In the genomic region with DNA sequence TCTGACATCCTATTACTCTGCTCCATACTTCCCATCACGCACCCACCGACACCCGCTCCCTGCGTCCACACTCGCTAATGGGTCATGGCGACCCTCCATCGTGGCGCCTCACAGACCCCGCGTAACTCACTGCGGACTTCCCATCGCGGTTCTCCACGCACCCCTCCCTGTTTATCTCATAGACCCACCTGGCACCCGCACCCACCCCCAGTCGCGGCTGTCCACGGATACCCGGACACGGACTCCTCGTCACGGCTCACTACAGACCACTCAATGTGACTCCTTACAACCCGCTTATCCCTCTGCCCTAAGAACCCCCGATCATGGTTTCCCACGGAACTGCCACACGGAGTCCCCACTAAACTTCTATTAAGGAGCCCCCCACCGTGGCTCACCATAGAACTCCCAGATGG, we compare ENCODE assay signal across 1 cellular context.
TF ChIP-seq lines count a peak whose summit lies in the region.

No MANE protein-coding gene starts in this region.

TF ChIP-seq in HEK293, 187 proteins besides CTCF, POLR2A, EP300 and RAD21 (continued from another document):
- peak; percentile 53; the same call in 1 of the 2 replicates for TF ChIP-seq ZBTB10 (tag by site-specific recombination; IDR thresholded peaks at IDR 0.05)
- peak; percentile 63; the same call in 1 of the 2 replicates for TF ChIP-seq YY2 (tag by site-specific recombination; IDR thresholded peaks at IDR 0.05)
- TF ChIP-seq ZNF174 (tag by site-specific recombination; IDR thresholded peaks at IDR 0.05) = no peak
- TF ChIP-seq ZNF473 (tag by site-specific recombination; IDR thresholded peaks at IDR 0.05) = no peak
- TF ChIP-seq ZNF391 (tag by site-specific recombination; IDR thresholded peaks at IDR 0.05; ENCODE audit: borderline replicate concordance, low read depth) = no peak
- TF ChIP-seq ZNF701 (tag by site-specific recombination; IDR thresholded peaks at IDR 0.05) = no peak
- TF ChIP-seq KLF1 (tag by site-specific recombination; IDR thresholded peaks at IDR 0.05) = no peak
- TF ChIP-seq ZNF223 (tag by site-specific recombination; IDR thresholded peaks at IDR 0.05) = no peak
- TF ChIP-seq ZNF133 (tag by site-specific recombination; IDR thresholded peaks at IDR 0.05) = 0 out of 2 replicates have a peak, but pooled peaks have one; percentile 27
- TF ChIP-seq ZNF146 (tag by site-specific recombination; IDR thresholded peaks at IDR 0.05) = no peak
- TF ChIP-seq ZNF549 (tag by site-specific recombination; IDR thresholded peaks at IDR 0.05) = no peak
- TF ChIP-seq ZBTB26 (tag by site-specific recombination; optimal IDR thresholded peaks at IDR 0.05) = peak; percentile 11
- no peak for TF ChIP-seq ZBTB20 (tag by site-specific recombination; IDR thresholded peaks at IDR 0.05)
- no peak for TF ChIP-seq EGR2 (tag by site-specific recombination; IDR thresholded peaks at IDR 0.05; ENCODE audit: low read depth)
- no peak for TF ChIP-seq SETDB1 (IDR thresholded peaks at IDR 0.05; ENCODE audit: insufficient read length, low read length)
- TF ChIP-seq ZNF529 (tag by site-specific recombination; IDR thresholded peaks at IDR 0.05; ENCODE audit: insufficient replicate concordance) = no peak
- TF ChIP-seq, protein P1, sequence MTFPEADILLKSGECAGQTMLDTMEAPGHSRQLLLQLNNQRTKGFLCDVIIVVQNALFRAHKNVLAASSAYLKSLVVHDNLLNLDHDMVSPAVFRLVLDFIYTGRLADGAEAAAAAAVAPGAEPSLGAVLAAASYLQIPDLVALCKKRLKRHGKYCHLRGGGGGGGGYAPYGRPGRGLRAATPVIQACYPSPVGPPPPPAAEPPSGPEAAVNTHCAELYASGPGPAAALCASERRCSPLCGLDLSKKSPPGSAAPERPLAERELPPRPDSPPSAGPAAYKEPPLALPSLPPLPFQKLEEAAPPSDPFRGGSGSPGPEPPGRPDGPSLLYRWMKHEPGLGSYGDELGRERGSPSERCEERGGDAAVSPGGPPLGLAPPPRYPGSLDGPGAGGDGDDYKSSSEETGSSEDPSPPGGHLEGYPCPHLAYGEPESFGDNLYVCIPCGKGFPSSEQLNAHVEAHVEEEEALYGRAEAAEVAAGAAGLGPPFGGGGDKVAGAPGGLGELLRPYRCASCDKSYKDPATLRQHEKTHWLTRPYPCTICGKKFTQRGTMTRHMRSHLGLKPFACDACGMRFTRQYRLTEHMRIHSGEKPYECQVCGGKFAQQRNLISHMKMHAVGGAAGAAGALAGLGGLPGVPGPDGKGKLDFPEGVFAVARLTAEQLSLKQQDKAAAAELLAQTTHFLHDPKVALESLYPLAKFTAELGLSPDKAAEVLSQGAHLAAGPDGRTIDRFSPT (tag by site-specific recombination; IDR thresholded peaks at IDR 0.05) = no peak
- no peak for TF ChIP-seq KLF7 (tag by site-specific recombination; IDR thresholded peaks at IDR 0.05; ENCODE audit: borderline replicate concordance)
- TF ChIP-seq ZNF138 (tag by site-specific recombination; IDR thresholded peaks at IDR 0.05; ENCODE audit: borderline replicate concordance) = no peak
- no peak for TF ChIP-seq MEIS1 (CRISPR knock-in tag; IDR thresholded peaks at IDR 0.05; ENCODE audit: borderline replicate concordance)
- TF ChIP-seq, protein P2, sequence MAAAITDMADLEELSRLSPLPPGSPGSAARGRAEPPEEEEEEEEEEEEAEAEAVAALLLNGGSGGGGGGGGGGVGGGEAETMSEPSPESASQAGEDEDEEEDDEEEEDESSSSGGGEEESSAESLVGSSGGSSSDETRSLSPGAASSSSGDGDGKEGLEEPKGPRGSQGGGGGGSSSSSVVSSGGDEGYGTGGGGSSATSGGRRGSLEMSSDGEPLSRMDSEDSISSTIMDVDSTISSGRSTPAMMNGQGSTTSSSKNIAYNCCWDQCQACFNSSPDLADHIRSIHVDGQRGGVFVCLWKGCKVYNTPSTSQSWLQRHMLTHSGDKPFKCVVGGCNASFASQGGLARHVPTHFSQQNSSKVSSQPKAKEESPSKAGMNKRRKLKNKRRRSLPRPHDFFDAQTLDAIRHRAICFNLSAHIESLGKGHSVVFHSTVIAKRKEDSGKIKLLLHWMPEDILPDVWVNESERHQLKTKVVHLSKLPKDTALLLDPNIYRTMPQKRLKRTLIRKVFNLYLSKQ (tag by site-specific recombination; IDR thresholded peaks at IDR 0.05; ENCODE audit: borderline replicate concordance) = no peak
- no peak for TF ChIP-seq ZBTB48 (tag by site-specific recombination; IDR thresholded peaks at IDR 0.05)
- TF ChIP-seq ZNF140 (tag by site-specific recombination; IDR thresholded peaks at IDR 0.05) = 0 out of 2 replicates have a peak, but pooled peaks have one; percentile 31
- TF ChIP-seq ZNF76 (tag by site-specific recombination; IDR thresholded peaks at IDR 0.05; ENCODE audit: borderline replicate concordance, low read depth) = peak; percentile 73; the same call in 1 of the 2 replicates
- TF ChIP-seq ZNF157 (tag by site-specific recombination; IDR thresholded peaks at IDR 0.05) = peak; percentile 50; the same call in 1 of the 2 replicates
- no peak for TF ChIP-seq ZNF530 (tag by site-specific recombination; IDR thresholded peaks at IDR 0.05; ENCODE audit: low read depth)
- no peak for TF ChIP-seq WT1 (tag by site-specific recombination; IDR thresholded peaks at IDR 0.05)
